ENCODE assay signal across 18 cellular contexts in genomic region chr12:71648537-71648936, GRCh38. TPM values are rescaled to one million over a fixed set of nuclear protein-coding genes. Genes with fewer than 3 reads are reported as not detected.
DNase-seq lines count a peak whose midpoint lies in the region; ATAC-seq and TF ChIP-seq lines count a peak whose summit lies in the region.
"Had no signal": no experiment of that assay in that cellular context is flagged by ENCODE, and none has a peak within 500 bp of the region (broad histone marks: within the 10 kb centered on the region; RNA-seq: fewer than 3 reads in every experiment).

No MANE protein-coding gene starts in this region.

- peaks cover 28% of the 10 kb centered on the region for H3K4me1 Mint-ChIP-seq in activated CD4-positive, alpha-beta T cell treated with anti-CD3 and anti-CD28 coated beads for 36 hours
- peaks cover 22 to 50% (median 36%) of the 10 kb centered on the region in 7 donors for H3K4me1 Mint-ChIP-seq in naive thymus-derived CD4-positive, alpha-beta T cell

- H3K9me3 ChIP-seq in PC-3 (ENCODE audit: low read length), result no peaks in the 10 kb centered on the region
- no peaks in the 10 kb centered on the region for H3K9me3 ChIP-seq in endocrine pancreas (ENCODE audit: control insufficient read depth, low read length)
- H3K9me3 ChIP-seq in naive thymus-derived CD4-positive, alpha-beta T cell (ENCODE audit: control insufficient read depth in 2 of 3, low read length in 3 of 3), result no peaks in the 10 kb centered on the region
- H3K9me3 ChIP-seq: Caco-2 had no signal

- CTCF ChIA-PET in activated CD4-positive, alpha-beta T cell treated with anti-CD3 and anti-CD28 coated beads for 36 hours (lab: Charles Lee), result interaction anchor here (1.5 kb wide), 1 partner anchor 12 kb away, joined by 7 read pairs; no protein-coding TSS in a partner anchor
- CTCF ChIA-PET in PC-3 (lab: Charles Lee), result no interaction called here
- CTCF ChIA-PET in naive thymus-derived CD4-positive, alpha-beta T cell (lab: Charles Lee), result interaction anchor here (1.1 kb wide), 1 partner anchor 12 kb away, joined by 4 read pairs; no protein-coding TSS in a partner anchor

- BruUV-seq in PC-3 (replicated peaks; lab: Mats Ljungman, UMichigan), result no TSS peak

- no peak overlapping the region for H3K4me3 ChIP-seq in PC-3 (ENCODE audit: low read length)
- peak overlapping the region; percentile 26 for H3K4me3 ChIP-seq in endocrine pancreas (ENCODE audit: control insufficient read depth, insufficient read depth, low read length)
- no peak overlapping the region for H3K4me3 ChIP-seq in naive thymus-derived CD4-positive, alpha-beta T cell (ENCODE audit: low read length)
- no peak overlapping the region for H3K4me3 ChIP-seq in H7 (ENCODE audit: insufficient read depth, low read depth, low read length)
- H3K4me3 ChIP-seq: BLaER1 had no signal

- intact Hi-C loops in activated CD4-positive, alpha-beta T cell treated with anti-CD3 and anti-CD28 coated beads for 36 hours (cut with DNase I, micrococcal nuclease), result no loop called here
- intact Hi-C loops in PC-3 (cut with micrococcal nuclease), result loop anchor here (1.0 to 2.0 kb wide), 2 partner anchors 21 to 98 kb away; no protein-coding TSS in a partner anchor
- intact Hi-C loops in naive thymus-derived CD4-positive, alpha-beta T cell (cut with micrococcal nuclease), result loop anchor here (5.0 kb wide), 1 partner anchor 36 kb away; no protein-coding TSS in a partner anchor

- H3K27ac ChIP-seq in PC-3 (ENCODE audit: low read length), result peak overlapping the region; percentile 7; the same call in 1 of the 2 replicates
- no peak overlapping the region for H3K27ac ChIP-seq in naive thymus-derived CD4-positive, alpha-beta T cell (ENCODE audit: low read depth, low read length)
- H3K27ac ChIP-seq: 22Rv1, BLaER1, HL-60 had no signal

- no peak overlapping the region for H3K4me2 ChIP-seq in PC-3 (ENCODE audit: low read length)
- H3K4me2 ChIP-seq: BLaER1 had no signal

- H3K4me1 ChIP-seq in PC-3 (ENCODE audit: insufficient read depth, low read length) (peaks cover 17% of the 10 kb centered on the region), endocrine pancreas (ENCODE audit: control insufficient read depth, insufficient read depth, low read length) (peaks cover 16% of the 10 kb centered on the region)
- peaks cover 6 to 21% of the 10 kb centered on the region in 2 donors for H3K4me1 ChIP-seq in naive thymus-derived CD4-positive, alpha-beta T cell (ENCODE audit: control insufficient read depth in 2 of 2, insufficient read depth in 2 of 2, low read length in 2 of 2)
- H3K4me1 ChIP-seq: BLaER1, Caco-2 had no signal

- no peak overlapping the region for H2AFZ ChIP-seq in PC-3 (ENCODE audit: low read length)

- peak overlapping the region; percentile 19 for H3K27ac Mint-ChIP-seq in activated CD4-positive, alpha-beta T cell treated with anti-CD3 and anti-CD28 coated beads for 36 hours
- H3K27ac Mint-ChIP-seq in naive thymus-derived CD4-positive, alpha-beta T cell, result peak overlapping the region in 6 of 9 donors; percentile 6 to 72 (median 48)

- POLR2A ChIA-PET in activated CD4-positive, alpha-beta T cell treated with anti-CD3 and anti-CD28 coated beads for 36 hours (lab: Charles Lee), result interaction anchor here (1.0 kb wide), 1 partner anchor 16 kb away, joined by 4 read pairs; the partner anchor contains the start of gene THAP2
- POLR2A ChIA-PET in PC-3 (lab: Charles Lee; ENCODE audit: unreplicated experiment), result interaction anchor here (0.6 kb wide), 1 partner anchor 111 kb away, joined by 5 read pairs; no protein-coding TSS in a partner anchor
- POLR2A ChIA-PET in naive thymus-derived CD4-positive, alpha-beta T cell (lab: Charles Lee), result no interaction called here

- H3K9me3 Mint-ChIP-seq in activated CD4-positive, alpha-beta T cell treated with anti-CD3 and anti-CD28 coated beads for 36 hours (ENCODE audit: low read depth), result no peaks in the 10 kb centered on the region
- H3K9me3 Mint-ChIP-seq in naive thymus-derived CD4-positive, alpha-beta T cell, result no peaks in the 10 kb centered on the region
- H3K9me3 Mint-ChIP-seq: CD8-positive, alpha-beta memory T cell had no signal

- H3K9ac ChIP-seq in PC-3 (ENCODE audit: low read length) (no peak overlapping the region), endocrine pancreas (ENCODE audit: control insufficient read depth, insufficient read depth, low read length) (no peak overlapping the region)
- H3K9ac ChIP-seq: BLaER1 had no signal

- no peak overlapping the region for H3K4me3 Mint-ChIP-seq in activated CD4-positive, alpha-beta T cell treated with anti-CD3 and anti-CD28 coated beads for 36 hours
- H3K4me3 Mint-ChIP-seq in naive thymus-derived CD4-positive, alpha-beta T cell, result peak overlapping the region in 1 of 10 donors; percentile 14

- no peaks in the 10 kb centered on the region for H3K27me3 Mint-ChIP-seq in activated CD4-positive, alpha-beta T cell treated with anti-CD3 and anti-CD28 coated beads for 36 hours
- H3K27me3 Mint-ChIP-seq in naive thymus-derived CD4-positive, alpha-beta T cell, result no peaks in the 10 kb centered on the region
- H3K27me3 Mint-ChIP-seq: CD8-positive, alpha-beta memory T cell had no signal

- H3K36me3 ChIP-seq in PC-3 (ENCODE audit: low read depth, low read length) (peaks cover 46% of the 10 kb centered on the region), endocrine pancreas (ENCODE audit: control insufficient read depth, insufficient read depth, low read length) (no peaks in the 10 kb centered on the region), H7 (replicated peaks; ENCODE audit: control insufficient read depth, insufficient read depth, low read length) (peaks cover 4% of the 10 kb centered on the region)
- peaks cover 5 to 41% (median 32%) of the 10 kb centered on the region in 3 experiments for H3K36me3 ChIP-seq in naive thymus-derived CD4-positive, alpha-beta T cell (ENCODE audit: control insufficient read depth in 2 of 3, insufficient read depth in 3 of 3, low read length in 3 of 3)

- DNase-seq in activated CD4-positive, alpha-beta T cell treated with anti-CD3 and anti-CD28 coated beads for 36 hours, result no peak
- no peak for DNase-seq in activated CD4-positive, alpha-beta T cell treated with anti-CD3 and anti-CD28 coated beads, Interleukin-2, amount 50 U/mL, for 1 hour
- peak; percentile 69 for DNase-seq in PC-3
- DNase-seq in naive thymus-derived CD4-positive, alpha-beta T cell, result no peak
- no peak for DNase-seq in H7
- no peak for DNase-seq in middle frontal gyrus (ENCODE audit: extremely low spot score, low spot score)
- DNase-seq: AML-193; Caco-2; CD8-positive, alpha-beta memory T cell; DND-41; GDM1; GOT3; HCEC 1CT had no signal

- ATAC-seq in activated CD4-positive, alpha-beta T cell treated with anti-CD3 and anti-CD28 coated beads for 36 hours, result no peak
- peak; percentile 94 for ATAC-seq in PC-3
- ATAC-seq in naive thymus-derived CD4-positive, alpha-beta T cell, result no peak
- no peak for ATAC-seq in GM21737 (IDR thresholded peaks at IDR 0.05; ENCODE audit: unreplicated experiment)

- 0 out of 2 replicates have a peak, but pooled peaks cover 14% of the 10 kb centered on the region for H4K20me1 ChIP-seq in PC-3 (ENCODE audit: low read length)

- no peak for TF ChIP-seq CTCF in PC-3 (conservative IDR thresholded peaks at IDR 0.05; ENCODE audit: low read depth, low read length)

- peaks cover 34% of the 10 kb centered on the region for H3K36me3 Mint-ChIP-seq in activated CD4-positive, alpha-beta T cell treated with anti-CD3 and anti-CD28 coated beads for 36 hours (ENCODE audit: low read depth)
- H3K36me3 Mint-ChIP-seq in naive thymus-derived CD4-positive, alpha-beta T cell, result peaks cover 8 to 27% (median 18%) of the 10 kb centered on the region in 5 donors

- H3K9me2 ChIP-seq in PC-3 (replicated peaks; ENCODE audit: low read length), result no peaks in the 10 kb centered on the region

- peaks cover 55% of the 10 kb centered on the region for H3K79me2 ChIP-seq in PC-3 (ENCODE audit: low read length)

- H3K27me3 ChIP-seq in PC-3 (ENCODE audit: low read length) (no peaks in the 10 kb centered on the region), endocrine pancreas (ENCODE audit: control insufficient read depth, insufficient read depth, low read length) (no peaks in the 10 kb centered on the region), H7 (ENCODE audit: control insufficient read depth, insufficient read depth, low read length) (no peaks in the 10 kb centered on the region)
- H3K27me3 ChIP-seq in naive thymus-derived CD4-positive, alpha-beta T cell (ENCODE audit: control insufficient read depth in 2 of 2, insufficient read depth in 2 of 2, low read length in 2 of 2), result no peaks in the 10 kb centered on the region
- H3K27me3 ChIP-seq: BLaER1 had no signal

- H3F3A ChIP-seq in PC-3 (ENCODE audit: low read length, unreplicated experiment), result no peaks in the 10 kb centered on the region

RNA-seq across cellular contexts. Expression of gene ZFC3H1, which starts 15.1 kb away (rescaled TPM):
- total RNA-seq in activated CD4-positive, alpha-beta T cell treated with anti-CD3 and anti-CD28 coated beads for 36 hours, result 10 to 100 TPM; 57.1 to 71.5 TPM
- total RNA-seq in PC-3 (2014; rRNA removed), result 13.7 and 18.5 TPM in 2 replicates
- 100 to 1,000 TPM in 4 of 5 experiments, 10 to 100 TPM in 1; 74.6 to 147 (median 133) TPM for total RNA-seq in naive thymus-derived CD4-positive, alpha-beta T cell
- 10 to 100 TPM; 26.3 to 29.8 TPM for polyA plus RNA-seq in naive thymus-derived CD4-positive, alpha-beta T cell
- total RNA-seq in H7 (2014; rRNA removed; shearing (Covaris generic)), result 8.7 and 12.7 TPM in 2 replicates

RNA-seq across cellular contexts. Expression of gene THAP2, which starts 15.6 kb away (rescaled TPM):
- total RNA-seq in activated CD4-positive, alpha-beta T cell treated with anti-CD3 and anti-CD28 coated beads for 36 hours, result 10 to 100 TPM in 1 of 2 experiments, 1 to 10 TPM in 1; 8.7 to 11.8 TPM
- total RNA-seq in PC-3 (2014; rRNA removed), result 1.2 and 2.4 TPM in 2 replicates
- total RNA-seq in naive thymus-derived CD4-positive, alpha-beta T cell, result 10 to 100 TPM in 4 of 5 experiments, 1 to 10 TPM in 1; 9.2 to 21.7 (median 14.4) TPM
- 1 to 10 TPM; 4.9 to 9.7 TPM for polyA plus RNA-seq in naive thymus-derived CD4-positive, alpha-beta T cell
- 3.3 and 8.6 TPM in 2 replicates for total RNA-seq in H7 (2014; rRNA removed; shearing (Covaris generic))

RNA-seq across cellular contexts. Expression of gene TMEM19, which starts 37.3 kb away (rescaled TPM):
- 10 to 100 TPM in 1 of 2 experiments, 1 to 10 TPM in 1; 6.1 to 12.9 TPM for total RNA-seq in activated CD4-positive, alpha-beta T cell treated with anti-CD3 and anti-CD28 coated beads for 36 hours
- 14.3 and 17.5 TPM in 2 replicates for total RNA-seq in PC-3 (2014; rRNA removed)
- 10 to 100 TPM; 13.9 to 17.7 (median 14.7) TPM for total RNA-seq in naive thymus-derived CD4-positive, alpha-beta T cell
- polyA plus RNA-seq in naive thymus-derived CD4-positive, alpha-beta T cell, result 10 to 100 TPM; 25.3 to 43.0 TPM
- 12.7 and 23.2 TPM in 2 replicates for total RNA-seq in H7 (2014; rRNA removed; shearing (Covaris generic))

Comparison
In these comparisons a context has a peak if more than half of its experiments do, and no peak if none do; other contexts are left out.
1. intact Hi-C loops: an anchor here in PC-3 (1.0 to 2.0 kb wide) and naive thymus-derived CD4-positive, alpha-beta T cell (5.0 kb wide); none called in activated CD4-positive, alpha-beta T cell treated with anti-CD3 and anti-CD28 coated beads for 36 hours.